In genomic region chr3:132561003-132561402, GRCh38 we compare ENCODE assay signal across 20 cellular contexts. TPM values are rescaled to one million over a fixed set of nuclear protein-coding genes. Genes with fewer than 3 reads are reported as not detected.
DNase-seq lines count a peak whose midpoint lies in the region; ATAC-seq lines count a peak whose summit lies in the region.
"Had no signal": no experiment of that assay in that cellular context is flagged by ENCODE, and none has a peak within 500 bp of the region (broad histone marks: within the 10 kb centered on the region; RNA-seq: fewer than 3 reads in every experiment).

No MANE protein-coding gene starts in this region.

- H3K4me1 ChIP-seq in iPS-20b (ENCODE audit: insufficient read depth, low read length) = no peaks in the 10 kb centered on the region; the same call in 1 of the 2 replicates
- H3K4me1 ChIP-seq: BE2C, Caco-2, Peyer's patch had no signal

- ATAC-seq in stimulated activated naive CD8-positive, alpha-beta T cell treated with anti-CD3 and anti-CD28 coated beads, Interleukin-15, Interleukin-2, amounts not matched to agents 100 U/mL and 50 U/mL, for 24 hours = no peak
- ATAC-seq: HepG2, Right ventricle myocardium inferior had no signal

- DNase-seq in NCI-H2029 treated with DMSO at 0.1 percent for 48 hours (lab: John Stamatoyannopoulos, UW) (peak; percentile 19), NCI-H2029 (lab: John Stamatoyannopoulos, UW) (no peak), H7 (peak; percentile 25), NCI-H2107 treated with DMSO at 0.1 percent for 48 hours (lab: John Stamatoyannopoulos, UW; ENCODE audit: unreplicated experiment) (peak; percentile 97)
- DNase-seq in stimulated activated CD4-positive, alpha-beta T cell treated with anti-CD3 and anti-CD28 coated beads, Interleukin-15, amount 100 ng/mL, for 24 hours = no peak
- DNase-seq in stimulated activated naive CD8-positive, alpha-beta T cell treated with anti-CD3 and anti-CD28 coated beads, Interleukin-15, Interleukin-2, amounts not matched to agents 100 U/mL and 50 U/mL, for 24 hours = no peak
- DNase-seq in activated CD4-positive, alpha-beta T cell treated with anti-CD3 and anti-CD28 coated beads for 1 hour = no peak
- DNase-seq: BE2C; Caco-2; CD4-positive, CD25-positive, alpha-beta regulatory T cell; KG1; NCI-H2171 treated with DMSO at 0.1 percent for 48 hours; NK-92 treated with Interleukin-12 subunit alpha and Interleukin-12 subunit beta, amount 100 ng/mL, for 24 hours; Peyer's patch had no signal

- no peaks in the 10 kb centered on the region for H3K9me3 ChIP-seq in iPS-20b (ENCODE audit: insufficient read depth, low read depth, low read length)
- H3K9me3 ChIP-seq: BE2C, Caco-2, Peyer's patch had no signal

- H3K4me3 ChIP-seq in H7 (ENCODE audit: insufficient read depth, low read depth, low read length) = no peak overlapping the region
- no peak overlapping the region for H3K4me3 ChIP-seq in iPS-20b (ENCODE audit: low read length)
- H3K4me3 ChIP-seq: Peyer's patch had no signal

- H3K27me3 ChIP-seq in H7 (ENCODE audit: control insufficient read depth, insufficient read depth, low read length) (no peaks in the 10 kb centered on the region), iPS-20b (ENCODE audit: insufficient read depth, low read length) (no peaks in the 10 kb centered on the region)
- H3K27me3 ChIP-seq: BE2C, Peyer's patch had no signal

- no peaks in the 10 kb centered on the region; the same call in none of the 2 replicates for H3K36me3 ChIP-seq in H7 (replicated peaks; ENCODE audit: control insufficient read depth, insufficient read depth, low read length)
- peaks cover 4% of the 10 kb centered on the region; the same call in 1 of the 2 replicates for H3K36me3 ChIP-seq in iPS-20b (ENCODE audit: insufficient read depth, low read depth, low read length)
- H3K36me3 ChIP-seq: BE2C had no signal

- 0 out of 2 replicates have a peak overlapping the region, but pooled peaks have one; percentile 25 for H3K9ac ChIP-seq in iPS-20b (ENCODE audit: low read depth, low read length)

- H3K27ac ChIP-seq in iPS-20b (ENCODE audit: low read length) = no peak overlapping the region
- H3K27ac ChIP-seq: Peyer's patch had no signal

RNA-seq across cellular contexts. Expression of gene ACKR4, which starts 36.1 kb away (rescaled TPM):
- total RNA-seq in H7 (2014; rRNA removed; shearing (Covaris generic)) = not detected in 2 replicates
- total RNA-seq: A172; Caco-2; HepG2; SK-MEL-5; T-helper 2 cell treated with Interferon-gamma antibody and Interleukin-4, amounts not matched to agents 100 ng/mL and 5 ng/mL, for 36 hours had no signal

Comparison
In these comparisons a context has a peak if more than half of its experiments do, and no peak if none do; other contexts are left out.
1. DNase-seq: peak in NCI-H2029 treated with DMSO at 0.1 percent for 48 hours (single experiment), H7 (single experiment) and NCI-H2107 treated with DMSO at 0.1 percent for 48 hours (single experiment); none in NCI-H2029 (single experiment), stimulated activated CD4-positive, alpha-beta T cell treated with anti-CD3 and anti-CD28 coated beads, Interleukin-15, amount 100 ng/mL, for 24 hours (single experiment), stimulated activated naive CD8-positive, alpha-beta T cell treated with anti-CD3 and anti-CD28 coated beads, Interleukin-15, Interleukin-2, amounts not matched to agents 100 U/mL and 50 U/mL, for 24 hours (single experiment) and activated CD4-positive, alpha-beta T cell treated with anti-CD3 and anti-CD28 coated beads for 1 hour (single experiment).